Comparison of ENCODE assay signal across 20 cellular contexts in genomic region chr20:21184810-21185209, GRCh38. TPM values are rescaled to one million over a fixed set of nuclear protein-coding genes. Genes with fewer than 3 reads are reported as not detected.
DNase-seq lines count a peak whose midpoint lies in the region; ATAC-seq, FAIRE-seq and TF ChIP-seq lines count a peak whose summit lies in the region.
"Had no signal": no experiment of that assay in that cellular context is flagged by ENCODE, and none has a peak within 500 bp of the region (broad histone marks: within the 10 kb centered on the region; RNA-seq: fewer than 3 reads in every experiment).

No MANE protein-coding gene starts in this region.

- H3K27ac Mint-ChIP-seq in astrocyte (ENCODE audit: unreplicated experiment), result no peak overlapping the region
- H3K27ac Mint-ChIP-seq in type B pancreatic cell, result no peak overlapping the region
- H3K27ac Mint-ChIP-seq: activated CD8-positive, alpha-beta memory T cell treated with anti-CD3 and anti-CD28 coated beads, Interleukin-2, amount 10 ng/mL, durations not matched to agents 7 days and 5 days; naive B cell had no signal

- H4K20me1 ChIP-seq in astrocyte (ENCODE audit: insufficient read depth, low read length) (no peaks in the 10 kb centered on the region), hepatocyte (ENCODE audit: insufficient read depth, poor library complexity, severe bottlenecking) (no peaks in the 10 kb centered on the region)

- H2AFZ ChIP-seq in astrocyte (ENCODE audit: low read depth, low read length) (no peak overlapping the region), hepatocyte (no peak overlapping the region)

- DNase-seq in astrocyte (ENCODE audit: low read depth), result peak; percentile 11
- DNase-seq in hepatocyte (ENCODE audit: low spot score), result no peak
- DNase-seq in upper lobe of right lung, result no peak
- no peak for DNase-seq in type B pancreatic cell (ENCODE audit: extremely low spot score, unreplicated experiment)
- DNase-seq in activated CD4-positive, alpha-beta T cell treated with anti-CD3 and anti-CD28 coated beads, Interleukin-2, amount 50 U/mL, for 1 hour, result no peak
- DNase-seq: activated CD8-positive, alpha-beta memory T cell treated with anti-CD3 and anti-CD28 coated beads, Interleukin-2, amount 10 ng/mL, durations not matched to agents 7 days and 5 days; activated gamma-delta T cell; C1 segment of cervical spinal cord; dermis blood vessel endothelial cell; DND-41; esophagus squamous epithelium; naive B cell; NCI-H1930; NCI-H526; psoas muscle had no signal

- H3K27me3 ChIP-seq in astrocyte (ENCODE audit: insufficient read depth, low read length) (no peaks in the 10 kb centered on the region), hepatocyte (no peaks in the 10 kb centered on the region), upper lobe of right lung (no peaks in the 10 kb centered on the region)
- H3K27me3 ChIP-seq: esophagus squamous epithelium had no signal

- no peaks in the 10 kb centered on the region for H3K9me2 ChIP-seq in hepatocyte (replicated peaks; ENCODE audit: insufficient read depth)

- H3K79me2 ChIP-seq in astrocyte (ENCODE audit: insufficient read depth, low read length) (no peaks in the 10 kb centered on the region), hepatocyte (no peaks in the 10 kb centered on the region)

- no peak for FAIRE-seq in astrocyte (lab: Jason Lieb, UNC)

- H3K4me1 ChIP-seq in astrocyte (ENCODE audit: insufficient read depth, low read length) (no peaks in the 10 kb centered on the region), hepatocyte (ENCODE audit: insufficient read depth) (peaks cover under 1% of the 10 kb centered on the region), upper lobe of right lung (no peaks in the 10 kb centered on the region)
- H3K4me1 ChIP-seq: esophagus squamous epithelium had no signal

- H3K9me3 Mint-ChIP-seq in astrocyte (ENCODE audit: unreplicated experiment) (no peaks in the 10 kb centered on the region), type B pancreatic cell (no peaks in the 10 kb centered on the region)

- no peak for TF ChIP-seq RAD21 in Ishikawa (IDR thresholded peaks at IDR 0.05; ENCODE audit: low read depth)

- 86% methylated on average over 3 of the region's 3 CpGs for WGBS in hepatocyte (ENCODE audit: low lambda C conversion rate, missing lambda C conversion rate)

- intact Hi-C loops in upper lobe of right lung (cut with DNase I), result no loop called here

- H3K36me3 Mint-ChIP-seq in astrocyte (ENCODE audit: low read depth, unreplicated experiment), result peaks cover 2% of the 10 kb centered on the region
- H3K36me3 Mint-ChIP-seq in type B pancreatic cell, result peaks cover 3% of the 10 kb centered on the region

- H3K4me3 ChIP-seq in astrocyte (ENCODE audit: insufficient read depth, low read depth, low read length) (no peak overlapping the region), hepatocyte (no peak overlapping the region), upper lobe of right lung (no peak overlapping the region)
- H3K4me3 ChIP-seq: esophagus squamous epithelium, psoas muscle had no signal

- H3K36me3 ChIP-seq in astrocyte (ENCODE audit: insufficient read depth, low read length), result no peaks in the 10 kb centered on the region
- no peaks in the 10 kb centered on the region for H3K36me3 ChIP-seq in hepatocyte (replicated peaks; ENCODE audit: insufficient read depth, low read depth)
- no peaks in the 10 kb centered on the region for H3K36me3 ChIP-seq in upper lobe of right lung
- H3K36me3 ChIP-seq: esophagus squamous epithelium had no signal

- H3K27ac ChIP-seq in astrocyte (ENCODE audit: low read depth, low read length) (no peak overlapping the region), hepatocyte (peak overlapping the region; percentile 36), upper lobe of right lung (no peak overlapping the region)
- H3K27ac ChIP-seq: esophagus squamous epithelium, KMS-11, psoas muscle, VCaP had no signal

- no peak for TF ChIP-seq CTCF in astrocyte (IDR thresholded peaks at IDR 0.05; ENCODE audit: insufficient read depth, low read depth, low read length)
- no peak for TF ChIP-seq CTCF in hepatocyte (IDR thresholded peaks at IDR 0.05; ENCODE audit: poor library complexity)
- no peak for TF ChIP-seq CTCF in upper lobe of right lung (IDR thresholded peaks at IDR 0.05)
- TF ChIP-seq CTCF in type B pancreatic cell (conservative IDR thresholded peaks at IDR 0.05), result no peak

- no peak for TF ChIP-seq EP300 in Ishikawa (IDR thresholded peaks at IDR 0.05; ENCODE audit: borderline replicate concordance)

- H3K9ac ChIP-seq in astrocyte (ENCODE audit: low read length), result no peak overlapping the region
- H3K9ac ChIP-seq: KMS-11 had no signal

- H3K4me2 ChIP-seq in astrocyte (ENCODE audit: low read length) (no peak overlapping the region), hepatocyte (no peak overlapping the region)
- H3K4me2 ChIP-seq: KMS-11 had no signal

- H3K4me3 Mint-ChIP-seq in astrocyte (ENCODE audit: unreplicated experiment), result no peak overlapping the region
- no peak overlapping the region for H3K4me3 Mint-ChIP-seq in type B pancreatic cell
- H3K4me3 Mint-ChIP-seq: activated CD8-positive, alpha-beta memory T cell treated with anti-CD3 and anti-CD28 coated beads, Interleukin-2, amount 10 ng/mL, durations not matched to agents 7 days and 5 days; naive B cell had no signal

- H3K27me3 Mint-ChIP-seq in astrocyte (ENCODE audit: low read depth, unreplicated experiment) (no peaks in the 10 kb centered on the region), type B pancreatic cell (no peaks in the 10 kb centered on the region)
- H3K27me3 Mint-ChIP-seq: activated CD8-positive, alpha-beta memory T cell treated with anti-CD3 and anti-CD28 coated beads, Interleukin-2, amount 10 ng/mL, durations not matched to agents 7 days and 5 days; naive B cell had no signal

- ATAC-seq in upper lobe of right lung (peak; percentile 51), GM18867 (IDR thresholded peaks at IDR 0.05; ENCODE audit: unreplicated experiment) (no peak)
- ATAC-seq: activated CD8-positive, alpha-beta memory T cell treated with anti-CD3 and anti-CD28 coated beads, Interleukin-2, amount 10 ng/mL, durations not matched to agents 7 days and 5 days; Panc1; psoas muscle had no signal

- no peaks in the 10 kb centered on the region for H3K9me3 ChIP-seq in astrocyte (ENCODE audit: insufficient read depth, low read depth, low read length)
- H3K9me3 ChIP-seq in hepatocyte (ENCODE audit: low read depth), result no peaks in the 10 kb centered on the region
- H3K9me3 ChIP-seq in upper lobe of right lung, result no peaks in the 10 kb centered on the region
- H3K9me3 ChIP-seq: esophagus squamous epithelium, psoas muscle had no signal

- H3K4me1 Mint-ChIP-seq in astrocyte (ENCODE audit: low read depth, unreplicated experiment), result no peaks in the 10 kb centered on the region
- H3K4me1 Mint-ChIP-seq in type B pancreatic cell (ENCODE audit: unreplicated experiment), result peaks cover under 1% of the 10 kb centered on the region
- H3K4me1 Mint-ChIP-seq: activated CD8-positive, alpha-beta memory T cell treated with anti-CD3 and anti-CD28 coated beads, Interleukin-2, amount 10 ng/mL, durations not matched to agents 7 days and 5 days had no signal

TF ChIP-seq in Ishikawa, 13 proteins besides CTCF, POLR2A, EP300 and RAD21:
- peak; percentile 41 for TF ChIP-seq TEAD4 (IDR thresholded peaks at IDR 0.05)
- no peak for TF ChIP-seq TCF12 (IDR thresholded peaks at IDR 0.05; ENCODE audit: low read depth)
- TF ChIP-seq CEBPB (IDR thresholded peaks at IDR 0.05), result peak; percentile 90
TF ChIP-seq in Ishikawa: peak in this region for 2.

RNA-seq across cellular contexts. Expression of gene KIZ, which starts 58.9 kb away (rescaled TPM):
- total RNA-seq in astrocyte (9.7 and 15.5 TPM in 2 replicates), hepatocyte (6.9 and 13.5 TPM in 2 replicates), upper lobe of right lung (16.2 TPM), type B pancreatic cell (ENCODE audit: low replicate concordance) (13.8 and 15.5 TPM in 2 replicates)
- polyA plus RNA-seq in hepatocyte, result 11.7 and 15.4 TPM in 2 replicates
